Comparison of ENCODE assay signal across 32 cellular contexts in genomic region chr13:86881390-86881789, GRCh38.
"Had no signal": no experiment of that assay in that cellular context is flagged by ENCODE, and none has a peak within 500 bp of the region (broad histone marks: within the 10 kb centered on the region; RNA-seq: fewer than 3 reads in every experiment).

No MANE protein-coding gene starts in this region.

- H3K36me3 ChIP-seq: esophagus squamous epithelium, neutrophil, ovary, thoracic aorta had no signal

- H3K4me1 ChIP-seq: esophagus squamous epithelium had no signal

- H3K27me3 Mint-ChIP-seq: central memory CD8-positive, alpha-beta T cell; naive B cell; progenitor cell of endocrine pancreas; stimulated activated naive CD8-positive, alpha-beta T cell treated with anti-CD3 and anti-CD28 coated beads, Interleukin-15, Interleukin-2, amounts not matched to agents 100 ng/mL and 50 ng/mL, for 24 hours had no signal

- FAIRE-seq: bronchial epithelial cell, colon, endometrium, islet of Langerhans, urothelium cell line had no signal

- H3K27me3 ChIP-seq: esophagus squamous epithelium, neutrophil, ovary had no signal

- ATAC-seq: activated naive CD4-positive, alpha-beta T cell treated with anti-CD3 and anti-CD28 coated beads, Interleukin-2, amount 50 U/mL, for 72 hours; activated T-cell treated with anti-CD3 and anti-CD28 coated beads, Interleukin-2, amount 50 U/mL, for 72 hours; sciatic nerve; stimulated activated effector memory CD8-positive, alpha-beta T cell treated with anti-CD3 and anti-CD28 coated beads, Interleukin-12 subunit alpha, Interleukin-12 subunit beta, amount 100 ng/mL, for 72 hours had no signal

- H3K4me3 ChIP-seq: esophagus squamous epithelium, ovary, skin epidermis, thoracic aorta had no signal

- H3K9me3 Mint-ChIP-seq: nephron progenitor cell had no signal

- H3K4me1 Mint-ChIP-seq: central memory CD8-positive, alpha-beta T cell; naive B cell; nephron progenitor cell; stimulated activated effector memory CD8-positive, alpha-beta T cell treated with anti-CD3 and anti-CD28 coated beads, Interleukin-12 subunit alpha, Interleukin-12 subunit beta, amount 100 ng/mL, for 72 hours had no signal

- H3K27ac Mint-ChIP-seq: activated naive CD4-positive, alpha-beta T cell treated with anti-CD3 and anti-CD28 coated beads, Interleukin-2, amount 50 U/mL, for 72 hours; activated T-cell treated with anti-CD3 and anti-CD28 coated beads, Interleukin-2, amount 50 U/mL, for 72 hours; mesothelial cell of epicardium; naive B cell; nephron progenitor cell; progenitor cell of endocrine pancreas; stimulated activated effector memory CD8-positive, alpha-beta T cell treated with anti-CD3 and anti-CD28 coated beads, Interleukin-12 subunit alpha, Interleukin-12 subunit beta, amount 100 ng/mL, for 72 hours; stimulated activated naive CD8-positive, alpha-beta T cell treated with anti-CD3 and anti-CD28 coated beads, Interleukin-15, Interleukin-2, amounts not matched to agents 100 ng/mL and 50 ng/mL, for 24 hours; T-helper 2 cell treated with Interferon-gamma antibody and Interleukin-4, amounts not matched to agents 5 μg/mL and 100 μg/mL, for 36 hours had no signal

- DNase-seq: activated CD4-positive, alpha-beta T cell treated with anti-CD3 and anti-CD28 coated beads for 4 hours; activated CD4-positive, alpha-beta T cell treated with anti-CD3 and anti-CD28 coated beads, Interleukin-2, amount 50 U/mL, for 4 hours; activated naive CD4-positive, alpha-beta T cell; activated T-cell treated with anti-CD3 and anti-CD28 coated beads for 4 hours; activated T-cell treated with anti-CD3 and anti-CD28 coated beads, Interleukin-2, amount 50 U/mL, for 72 hours; effector CD8-positive, alpha-beta T cell; esophagus squamous epithelium; foreskin melanocyte; mammary epithelial cell; naive B cell; nephron progenitor cell; ovary; stimulated activated CD4-positive, alpha-beta T cell treated with anti-CD3 and anti-CD28 coated beads, Interleukin-12 subunit alpha, Interleukin-12 subunit beta, amount 100 ng/mL, for 4 hours; stimulated activated CD4-positive, alpha-beta T cell treated with anti-CD3 and anti-CD28 coated beads, Interleukin-4, amount 100 ng/mL, for 1 hour; trophoblast cell had no signal

- H3K4me3 Mint-ChIP-seq: activated T-cell treated with anti-CD3 and anti-CD28 coated beads, Interleukin-2, amount 50 U/mL, for 72 hours; central memory CD8-positive, alpha-beta T cell; mesothelial cell of epicardium; naive B cell; nephron progenitor cell; stimulated activated effector memory CD8-positive, alpha-beta T cell treated with anti-CD3 and anti-CD28 coated beads, Interleukin-12 subunit alpha, Interleukin-12 subunit beta, amount 100 ng/mL, for 72 hours; stimulated activated naive CD8-positive, alpha-beta T cell treated with anti-CD3 and anti-CD28 coated beads, Interleukin-15, Interleukin-2, amounts not matched to agents 100 ng/mL and 50 ng/mL, for 24 hours; T-helper 2 cell treated with Interferon-gamma antibody and Interleukin-4, amounts not matched to agents 5 μg/mL and 100 μg/mL, for 36 hours had no signal

- H3K36me3 Mint-ChIP-seq: mesothelial cell of epicardium; naive B cell; stimulated activated effector memory CD8-positive, alpha-beta T cell treated with anti-CD3 and anti-CD28 coated beads, Interleukin-12 subunit alpha, Interleukin-12 subunit beta, amount 100 ng/mL, for 72 hours had no signal

- H3K27ac ChIP-seq: epithelial cell of prostate, esophagus squamous epithelium, neutrophil, ovary, skin epidermis, thoracic aorta had no signal

- H3K9me3 ChIP-seq: esophagus squamous epithelium, neutrophil, ovary, thoracic aorta had no signal
